In the genomic region with DNA sequence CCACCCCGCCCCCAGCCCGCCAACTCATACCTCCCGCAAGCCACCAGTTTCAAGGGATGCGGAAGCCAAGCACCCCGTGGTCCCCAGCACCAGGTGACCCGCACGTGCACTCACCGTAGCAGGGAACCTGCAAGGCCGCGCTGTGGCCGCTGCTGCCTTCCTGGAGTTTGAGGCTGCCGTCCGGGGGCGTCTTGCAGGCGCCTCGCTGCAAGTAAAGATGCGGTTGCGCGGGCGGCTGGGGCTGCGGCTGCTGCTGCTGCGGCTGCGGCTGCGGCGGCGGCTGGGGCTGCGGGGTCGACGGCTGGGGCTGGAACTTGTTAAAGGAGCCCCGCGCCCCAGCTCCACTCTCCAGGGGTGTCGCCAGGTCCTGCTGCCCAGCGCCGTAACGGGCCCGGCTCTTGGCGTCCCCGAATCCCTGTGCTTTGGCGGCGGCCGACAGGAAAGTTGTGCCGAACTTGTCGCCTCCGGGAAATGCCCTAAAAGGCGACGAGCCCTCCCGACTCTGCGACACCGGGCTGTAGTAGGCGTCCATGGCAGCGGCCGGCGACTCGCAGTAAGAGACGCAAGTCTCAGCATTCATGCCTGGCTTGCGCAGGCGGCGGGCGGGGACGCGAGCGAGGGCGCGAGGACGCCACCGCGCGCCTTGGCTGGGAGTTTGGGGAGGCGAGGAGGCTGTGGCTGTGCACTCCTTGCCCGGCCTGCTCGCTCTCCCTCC, we compare ENCODE assay signal across 8 cellular contexts. TPM values are rescaled to one million over a fixed set of nuclear protein-coding genes. Genes with fewer than 3 reads are reported as not detected.
DNase-seq lines count a peak whose midpoint lies in the region; ATAC-seq and TF ChIP-seq lines count a peak whose summit lies in the region.

Gene ALX4, minus strand, starts transcription at position 657 of the 715 bp plus-strand sequence. Its CDS starts 77 bp downstream, at position 580.

- H3K4me3 ChIP-seq in ACC112 (ENCODE audit: low read depth, low read length): peak within 1 kb of the TSS; percentile 76
- H3K4me3 ChIP-seq in HAP-1: peak within 1 kb of the TSS; percentile 40
- peak within 1 kb of the TSS; percentile 36 for H3K4me3 ChIP-seq in hepatocyte

- H3K27me3 ChIP-seq in ACC112 (ENCODE audit: insufficient read depth, low read length) (peaks cover 92% of the 10 kb centered on the region), HAP-1 (ENCODE audit: low read depth) (peaks cover 66% of the 10 kb centered on the region), hepatocyte (peaks cover 99% of the 10 kb centered on the region)

- H3K4me1 ChIP-seq in ACC112 (ENCODE audit: control insufficient read depth, insufficient read depth, low read length, unreplicated experiment): peaks cover 7% of the 10 kb centered on the region
- H3K4me1 ChIP-seq in HAP-1: no peaks in the 10 kb centered on the region; the same call in 1 of the 2 replicates
- H3K4me1 ChIP-seq in hepatocyte (ENCODE audit: insufficient read depth): peaks cover 32% of the 10 kb centered on the region

- no peaks in the 10 kb centered on the region for H3K9me3 Mint-ChIP-seq in stimulated activated memory B cell treated with anti-CD40 and anti-IgM and Interleukin-4, amounts not matched to agents 10 μg/mL and 1 μg/mL and 100 μg/mL, for 72 hours

- no peaks in the 10 kb centered on the region for H3K36me3 Mint-ChIP-seq in stimulated activated memory B cell treated with anti-CD40 and anti-IgM and Interleukin-4, amounts not matched to agents 10 μg/mL and 1 μg/mL and 100 μg/mL, for 72 hours

- no peaks in the 10 kb centered on the region for H4K20me1 ChIP-seq in hepatocyte (ENCODE audit: insufficient read depth, poor library complexity, severe bottlenecking)

- WGBS in hepatocyte (ENCODE audit: low lambda C conversion rate, missing lambda C conversion rate): 2% methylated on average over 58 of the region's 71 CpGs

- H3K27ac Mint-ChIP-seq in stimulated activated memory B cell treated with anti-CD40 and anti-IgM and Interleukin-4, amounts not matched to agents 10 μg/mL and 1 μg/mL and 100 μg/mL, for 72 hours: no peak within 1 kb of the TSS

- peak within 1 kb of the TSS; percentile 3 for H2AFZ ChIP-seq in ACC112 (ENCODE audit: low read length, unreplicated experiment)
- H2AFZ ChIP-seq in hepatocyte: peak within 1 kb of the TSS; percentile 31

- H3K4me2 ChIP-seq in hepatocyte: peak within 1 kb of the TSS; percentile 92

- no peaks in the 10 kb centered on the region for H3K9me2 ChIP-seq in hepatocyte (replicated peaks; ENCODE audit: insufficient read depth)

- H3K36me3 ChIP-seq in ACC112 (ENCODE audit: insufficient read depth, low read length) (no peaks in the 10 kb centered on the region), HAP-1 (replicated peaks) (no peaks in the 10 kb centered on the region), hepatocyte (replicated peaks; ENCODE audit: insufficient read depth, low read depth) (no peaks in the 10 kb centered on the region)

- H3K4me1 Mint-ChIP-seq in stimulated activated memory B cell treated with anti-CD40 and anti-IgM and Interleukin-4, amounts not matched to agents 10 μg/mL and 1 μg/mL and 100 μg/mL, for 72 hours: peaks cover 35% of the 10 kb centered on the region

- H3K79me2 ChIP-seq in ACC112 (ENCODE audit: control insufficient read depth, insufficient read depth, low read length, unreplicated experiment) (no peaks in the 10 kb centered on the region), hepatocyte (no peaks in the 10 kb centered on the region)

- H3K9me3 ChIP-seq in HAP-1 (no peaks in the 10 kb centered on the region), hepatocyte (ENCODE audit: low read depth) (no peaks in the 10 kb centered on the region)

- H3K27ac ChIP-seq in ACC112 (ENCODE audit: low read depth, low read length) (no peak within 1 kb of the TSS), hepatocyte (peak within 1 kb of the TSS; percentile 79)

- in situ Hi-C loops in HAP-1 (cut with MboI; ENCODE audit: low sequenced_read_pairs): no loop called here

- ATAC-seq in stimulated activated memory B cell treated with anti-CD40 and anti-IgM and Interleukin-4, amounts not matched to agents 10 μg/mL and 1 μg/mL and 100 μg/mL, for 72 hours: no peak
- ATAC-seq in GM19452 (IDR thresholded peaks at IDR 0.05; ENCODE audit: unreplicated experiment): no peak

- TF ChIP-seq CTCF in hepatocyte (IDR thresholded peaks at IDR 0.05; ENCODE audit: poor library complexity): no peak

- DNase-seq in HAP-1 (ENCODE audit: low spot score in 2 of 2) (peak; percentile 60 to 74), hepatocyte (ENCODE audit: low spot score) (peak; percentile 36), SIG-M5 treated with dmso at 0.1 percent for 504 hours (lab: John Stamatoyannopoulos, UW; ENCODE audit: unreplicated experiment) (no peak), OCI-M1 (lab: John Stamatoyannopoulos, UW) (no peak)
- DNase-seq in activated T-cell treated with anti-CD3 and anti-CD28 coated beads, Interleukin-2, amount 50 U/mL, for 48 hours: peak; percentile 57 to 60

- H3K4me3 Mint-ChIP-seq in stimulated activated memory B cell treated with anti-CD40 and anti-IgM and Interleukin-4, amounts not matched to agents 10 μg/mL and 1 μg/mL and 100 μg/mL, for 72 hours: peak within 1 kb of the TSS; percentile 51

- peaks cover 99% of the 10 kb centered on the region for H3K27me3 Mint-ChIP-seq in stimulated activated memory B cell treated with anti-CD40 and anti-IgM and Interleukin-4, amounts not matched to agents 10 μg/mL and 1 μg/mL and 100 μg/mL, for 72 hours

RNA-seq across cellular contexts. Expression of gene ALX4, which starts in this region (rescaled TPM):
- 2.9 and 3.8 TPM in 2 replicates for total RNA-seq in hepatocyte
- 1.3 and 1.9 TPM in 2 replicates for polyA plus RNA-seq in hepatocyte

Comparison
In these comparisons a context has a peak if more than half of its experiments do, and no peak if none do; other contexts are left out.
1. DNase-seq: peak in HAP-1 (2 of 2), activated T-cell treated with anti-CD3 and anti-CD28 coated beads, Interleukin-2, amount 50 U/mL, for 48 hours (2 of 2) and hepatocyte (single experiment); none in SIG-M5 treated with dmso at 0.1 percent for 504 hours (single experiment) and OCI-M1 (single experiment).
2. Peak in every context shown above with its lines, with median percentiles within 50 percentile points of each other: H3K4me3 ChIP-seq.